Comparison of ENCODE assay signal across 29 cellular contexts in the genomic region with DNA sequence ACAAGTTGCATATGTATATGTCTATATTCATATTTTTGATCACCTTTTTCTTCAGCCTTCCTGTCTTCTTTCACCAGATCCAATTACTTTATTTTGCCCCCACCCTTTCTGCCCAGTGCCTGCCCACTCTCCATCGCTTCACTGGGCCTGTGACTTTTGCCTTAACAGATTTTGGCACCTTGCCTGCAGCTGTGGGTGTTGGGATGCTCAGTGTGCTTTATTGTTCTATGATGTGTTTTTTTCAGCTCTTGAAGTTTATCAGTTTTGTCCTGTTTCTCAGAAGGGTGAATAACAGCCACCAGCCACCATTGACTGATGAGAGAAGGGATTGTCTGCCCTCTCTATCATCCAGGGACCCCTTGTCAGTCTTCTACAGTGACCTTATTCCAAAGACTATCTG.
DNase-seq lines count a peak whose midpoint lies in the region; ATAC-seq and TF ChIP-seq lines count a peak whose summit lies in the region.
"Had no signal": no experiment of that assay in that cellular context is flagged by ENCODE, and none has a peak within 500 bp of the region (broad histone marks: within the 10 kb centered on the region; RNA-seq: fewer than 3 reads in every experiment).

No MANE protein-coding gene starts in this region.

- no peak overlapping the region for H3K4me3 ChIP-seq in Karpas-422 (ENCODE audit: low read length)
- no peak overlapping the region for H3K4me3 ChIP-seq in testis
- H3K4me3 ChIP-seq: A549, cardiac muscle cell, colonic mucosa, right lobe of liver, spleen, thoracic aorta, vagina had no signal

- H3K36me3 ChIP-seq in Karpas-422 (ENCODE audit: insufficient read depth, low read length) = no peaks in the 10 kb centered on the region
- no peaks in the 10 kb centered on the region for H3K36me3 ChIP-seq in testis (ENCODE audit: low read depth, missing control alignments)
- H3K36me3 ChIP-seq: cardiac muscle cell, colonic mucosa, neutrophil, right lobe of liver, spleen, thoracic aorta, vagina had no signal

- peaks cover 6% of the 10 kb centered on the region for H3K36me3 Mint-ChIP-seq in chondrocyte (ENCODE audit: low read depth)
- H3K36me3 Mint-ChIP-seq: naive thymus-derived CD4-positive, alpha-beta T cell had no signal

- peaks cover 7% of the 10 kb centered on the region for H3K9me3 Mint-ChIP-seq in chondrocyte (ENCODE audit: low read depth)
- H3K9me3 Mint-ChIP-seq: CD4-positive, alpha-beta T cell; stimulated activated naive CD8-positive, alpha-beta T cell treated with anti-CD3 and anti-CD28 coated beads, Interleukin-15, Interleukin-2, amounts not matched to agents 100 ng/mL and 50 ng/mL, for 24 hours had no signal

- no peak for ATAC-seq in HG03175 (IDR thresholded peaks at IDR 0.05; ENCODE audit: unreplicated experiment)
- ATAC-seq: A549; activated CD4-positive, CD25-positive, alpha-beta regulatory T cell treated with anti-CD3 and anti-CD28 coated beads, Interleukin-2, amount 50 U/mL, for 24 hours; naive thymus-derived CD4-positive, alpha-beta T cell; right lobe of liver had no signal

- DNase-seq in NCI-H748 (lab: John Stamatoyannopoulos, UW; ENCODE audit: unreplicated experiment) (peak; percentile 11), NCI-H748 treated with DMSO at 0.1 percent for 48 hours (lab: John Stamatoyannopoulos, UW) (no peak), Karpas-422 (no peak), erythroblast (lab: John Stamatoyannopoulos, UW) (peak; percentile 25 to 59), testis (peak; percentile 23), chondrocyte (ENCODE audit: low spot score) (no peak), hypothalamus (lab: John Stamatoyannopoulos, UW) (no peak)
- DNase-seq: activated CD4-positive, alpha-beta T cell treated with anti-CD3 and anti-CD28 coated beads, Interleukin-2, amount 50 U/mL, for 48 hours; activated T-cell treated with anti-CD3 and anti-CD28 coated beads, Interleukin-2, amount 50 U/mL, for 48 hours; AML-193; CD4-positive, alpha-beta T cell; colonic mucosa; effector CD8-positive, alpha-beta T cell; HCEC 1CT; naive thymus-derived CD4-positive, alpha-beta T cell; NCI-H1092 treated with DMSO at 0.1 percent for 48 hours; NCI-H1930; NCI-H446 treated with DMSO at 0.1 percent for 48 hours; right lobe of liver; spleen; stimulated activated CD4-positive, alpha-beta T cell treated with anti-CD3 and anti-CD28 coated beads, Interleukin-2, amount 100 ng/mL, for 24 hours had no signal

- TF ChIP-seq CTCF in testis (IDR thresholded peaks at IDR 0.05) (no peak), chondrocyte (IDR thresholded peaks at IDR 0.05) (no peak)

- H3K27me3 Mint-ChIP-seq in chondrocyte (ENCODE audit: low read depth) = peaks cover 2% of the 10 kb centered on the region
- H3K27me3 Mint-ChIP-seq: stimulated activated naive CD8-positive, alpha-beta T cell treated with anti-CD3 and anti-CD28 coated beads, Interleukin-15, Interleukin-2, amounts not matched to agents 100 ng/mL and 50 ng/mL, for 24 hours had no signal

- no peaks in the 10 kb centered on the region for H3K9me3 ChIP-seq in Karpas-422 (ENCODE audit: low read length)
- no peaks in the 10 kb centered on the region for H3K9me3 ChIP-seq in testis
- H3K9me3 ChIP-seq: A549, colonic mucosa, neutrophil, right lobe of liver, spleen, thoracic aorta, vagina had no signal

- peak overlapping the region; percentile 12 for H3K4me2 ChIP-seq in Karpas-422 (ENCODE audit: low read depth, low read length, poor library complexity, severe bottlenecking)
- H3K4me2 ChIP-seq: A549 had no signal

- intact Hi-C loops in testis (cut with DNase I; ENCODE audit: low total_unique reads) = no loop called here

- peaks cover 28% of the 10 kb centered on the region for H3K4me1 ChIP-seq in Karpas-422 (ENCODE audit: low read length)
- no peaks in the 10 kb centered on the region for H3K4me1 ChIP-seq in testis
- H3K4me1 ChIP-seq: A549, colonic mucosa, right lobe of liver, spleen, vagina had no signal

- no peak overlapping the region for H3K27ac Mint-ChIP-seq in chondrocyte (ENCODE audit: unreplicated experiment)
- H3K27ac Mint-ChIP-seq: CD4-positive, alpha-beta T cell; naive thymus-derived CD4-positive, alpha-beta T cell; stimulated activated naive CD8-positive, alpha-beta T cell treated with anti-CD3 and anti-CD28 coated beads, Interleukin-15, Interleukin-2, amounts not matched to agents 100 ng/mL and 50 ng/mL, for 24 hours had no signal

- no peak overlapping the region for H3K27ac ChIP-seq in Karpas-422 (ENCODE audit: low read length)
- no peak overlapping the region for H3K27ac ChIP-seq in testis
- H3K27ac ChIP-seq: A549, cardiac muscle cell, colonic mucosa, neutrophil, right lobe of liver, spleen, thoracic aorta, vagina had no signal

- H2AFZ ChIP-seq in Karpas-422 (ENCODE audit: low read length) = no peak overlapping the region

- H4K20me1 ChIP-seq in Karpas-422 (ENCODE audit: insufficient read depth, low read depth, low read length) = no peaks in the 10 kb centered on the region

- H3K4me1 Mint-ChIP-seq in chondrocyte (ENCODE audit: low read depth) = no peaks in the 10 kb centered on the region

- WGBS in testis, 2 donors = 53 to 63% methylated on average over 1 of the region's 1 CpG

- H3K27me3 ChIP-seq in Karpas-422 (ENCODE audit: low read length) (no peaks in the 10 kb centered on the region), testis (no peaks in the 10 kb centered on the region)
- H3K27me3 ChIP-seq: cardiac muscle cell, colonic mucosa, neutrophil, right lobe of liver, spleen, vagina had no signal

- H3K9ac ChIP-seq in Karpas-422 (ENCODE audit: low read length) = no peak overlapping the region

- no peaks in the 10 kb centered on the region for H3K9me2 ChIP-seq in Karpas-422 (replicated peaks; ENCODE audit: insufficient read depth, low read length)

- H3K79me2 ChIP-seq in Karpas-422 (ENCODE audit: low read length) = no peaks in the 10 kb centered on the region

- TF ChIP-seq POLR2A in erythroblast (IDR thresholded peaks at IDR 0.05; ENCODE audit: low read length) = no peak
- TF ChIP-seq POLR2A in testis (IDR thresholded peaks at IDR 0.05) = no peak

- no peak overlapping the region for H3K4me3 Mint-ChIP-seq in chondrocyte (ENCODE audit: unreplicated experiment)
- H3K4me3 Mint-ChIP-seq: CD4-positive, alpha-beta T cell; naive thymus-derived CD4-positive, alpha-beta T cell; stimulated activated naive CD8-positive, alpha-beta T cell treated with anti-CD3 and anti-CD28 coated beads, Interleukin-15, Interleukin-2, amounts not matched to agents 100 ng/mL and 50 ng/mL, for 24 hours had no signal

Comparison
In these comparisons a context has a peak if more than half of its experiments do, and no peak if none do; other contexts are left out.
1. DNase-seq: peak in NCI-H748 (single experiment), erythroblast (2 of 2) and testis (single experiment); none in NCI-H748 treated with DMSO at 0.1 percent for 48 hours (single experiment), Karpas-422 (single experiment), chondrocyte (single experiment) and hypothalamus (0 of 51).